In the genomic region with DNA sequence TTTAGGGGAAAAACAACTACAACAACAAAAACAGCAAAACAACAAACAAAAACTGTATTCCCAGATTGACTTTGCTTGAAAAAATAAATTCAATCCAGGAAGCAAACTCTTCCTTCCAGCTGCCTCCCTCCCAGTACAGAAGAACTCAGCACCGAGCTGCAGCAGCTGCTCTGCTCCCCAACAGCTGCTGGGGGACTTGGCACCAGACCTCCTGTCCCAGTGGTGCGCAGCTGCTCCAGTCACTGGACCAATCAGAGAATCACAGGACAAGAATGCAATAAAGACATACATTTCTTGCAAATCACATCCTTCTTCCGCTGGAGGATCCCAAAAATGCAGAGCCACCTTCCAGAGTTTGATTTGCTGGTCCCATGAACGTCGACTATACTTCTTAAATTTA, we compare ENCODE assay signal across 15 cellular contexts. TPM values are rescaled to one million over a fixed set of nuclear protein-coding genes. Genes with fewer than 3 reads are reported as not detected.
A peak's percentile ranks its signal among the peaks of the same experiment; 100 is the strongest.
DNase-seq lines count a peak whose midpoint lies in the region; ATAC-seq and TF ChIP-seq lines count a peak whose summit lies in the region.
"Had no signal": no experiment of that assay in that cellular context is flagged by ENCODE, and none has a peak within 500 bp of the region (broad histone marks: within the 10 kb centered on the region; RNA-seq: fewer than 3 reads in every experiment).

No MANE protein-coding gene starts in this region.

- H3K27ac ChIP-seq in AG04450 (ENCODE audit: low read depth, low read length) = peak overlapping the region; percentile 2
- H3K27ac ChIP-seq in endodermal cell (ENCODE audit: low read depth, low read length) = no peak overlapping the region
- H3K27ac ChIP-seq in osteoblast (ENCODE audit: low read depth, low read length) = no peak overlapping the region
- H3K27ac ChIP-seq: C4-2B had no signal

- H3K4me1 Mint-ChIP-seq in CD14-positive monocyte = peaks cover 8% of the 10 kb centered on the region
- no peaks in the 10 kb centered on the region for H3K4me1 Mint-ChIP-seq in endodermal cell

- H2AFZ ChIP-seq in osteoblast (ENCODE audit: low read length) = no peak overlapping the region

- WGBS in endodermal cell (ENCODE audit: insufficient coverage in 1 of 2, insufficient read length in 1 of 2), 2 experiments = 97 to 100% methylated on average over 2 to 5 of the region's 5 CpGs

- peaks cover 21% of the 10 kb centered on the region for H3K79me2 ChIP-seq in osteoblast (ENCODE audit: insufficient read depth, low read length)

- DNase-seq in AG04450 (ENCODE audit: low read depth, low spot score) (no peak), CD14-positive monocyte (ENCODE audit: low spot score) (no peak), endodermal cell (no peak), osteoblast (ENCODE audit: insufficient read length, low spot score, missing footprints) (peak; percentile 19), DMS53 treated with DMSO at 0.1 percent for 48 hours (lab: John Stamatoyannopoulos, UW; ENCODE audit: unreplicated experiment) (no peak), RPMI8226 (no peak), omental fat pad (ENCODE audit: low spot score) (no peak)
- DNase-seq: COR-L47, DMS79, HCEC 1CT, NCI-H1417, NCI-H2029, NCI-H510A treated with DMSO at 0.1 percent for 48 hours had no signal

- no peak overlapping the region for H3K4me2 ChIP-seq in osteoblast (ENCODE audit: insufficient read depth, low read length)

- H3K27ac Mint-ChIP-seq in CD14-positive monocyte = peak overlapping the region in 5 of 7 donors; percentile 12 to 83 (median 40)
- H3K27ac Mint-ChIP-seq in endodermal cell = peak overlapping the region; percentile 75

- intact Hi-C loops in CD14-positive monocyte (cut with micrococcal nuclease) = loop anchor here in 1 of 2 donors (2.0 kb wide), 1 partner anchor 25 kb away; a partner anchor contains a TSS

- H3K36me3 ChIP-seq in endodermal cell (ENCODE audit: control insufficient read depth, insufficient read depth, low read length) (peaks cover 94% of the 10 kb centered on the region), osteoblast (ENCODE audit: insufficient read depth, low read length) (peaks cover 78% of the 10 kb centered on the region)

- H3K9ac ChIP-seq in endodermal cell (ENCODE audit: extremely low read depth, low read length, poor library complexity, severe bottlenecking) = no peak overlapping the region

- H3K36me3 Mint-ChIP-seq in CD14-positive monocyte (peaks cover 62 to 87% of the 10 kb centered on the region in 2 donors), endodermal cell (ENCODE audit: low read depth) (peaks cover 74% of the 10 kb centered on the region)

- H3K4me1 ChIP-seq in endodermal cell (ENCODE audit: control insufficient read depth, insufficient read depth, low read length) (no peaks in the 10 kb centered on the region), osteoblast (ENCODE audit: insufficient read depth, low read length) (no peaks in the 10 kb centered on the region)

- H3K9me3 Mint-ChIP-seq in CD14-positive monocyte = no peaks in the 10 kb centered on the region
- H3K9me3 Mint-ChIP-seq in endodermal cell = no peaks in the 10 kb centered on the region

- H3K27me3 Mint-ChIP-seq in CD14-positive monocyte (ENCODE audit: low read depth in 3 of 3) (no peaks in the 10 kb centered on the region), endodermal cell (ENCODE audit: insufficient read depth) (no peaks in the 10 kb centered on the region)

- no peak for TF ChIP-seq CTCF in AG04450 (IDR thresholded peaks at IDR 0.05; ENCODE audit: low read depth, low read length)
- TF ChIP-seq CTCF in CD14-positive monocyte (IDR thresholded peaks at IDR 0.05) = no peak
- no peak for TF ChIP-seq CTCF in endodermal cell (conservative IDR thresholded peaks at IDR 0.05)
- no peak for TF ChIP-seq CTCF in osteoblast (IDR thresholded peaks at IDR 0.05; ENCODE audit: extremely low read depth, low read depth, low read length)
- TF ChIP-seq CTCF in omental fat pad (IDR thresholded peaks at IDR 0.05) = no peak

- no peaks in the 10 kb centered on the region for H3K27me3 ChIP-seq in AG04450 (ENCODE audit: control insufficient read depth, insufficient read depth, low read length)
- H3K27me3 ChIP-seq in endodermal cell (ENCODE audit: control insufficient read depth, insufficient read depth, low read length, poor library complexity, severe bottlenecking) = no peaks in the 10 kb centered on the region
- no peaks in the 10 kb centered on the region for H3K27me3 ChIP-seq in osteoblast (ENCODE audit: insufficient read depth, low read length)

- H3K4me3 ChIP-seq in AG04450 (ENCODE audit: low read depth, low read length) (no peak overlapping the region), endodermal cell (ENCODE audit: low read length) (no peak overlapping the region), osteoblast (ENCODE audit: insufficient read depth, low read length) (no peak overlapping the region)

- POLR2A ChIA-PET in AG04450 (lab: Yijun Ruan, JAX) = interaction anchor here (0.6 kb wide), 1 partner anchor 16 kb away, joined by 3 read pairs; no protein-coding TSS in a partner anchor

- CTCF ChIA-PET in AG04450 (lab: Charles Lee) = interaction anchor here (1.7 kb wide), 1 partner anchor 29 kb away, joined by 5 read pairs; no protein-coding TSS in a partner anchor

- H3K9me3 ChIP-seq in AG04450 (ENCODE audit: control insufficient read depth, insufficient read depth, low read length) (no peaks in the 10 kb centered on the region), endodermal cell (ENCODE audit: control insufficient read depth, low read length) (no peaks in the 10 kb centered on the region), osteoblast (ENCODE audit: low read depth, low read length) (no peaks in the 10 kb centered on the region)

- no peak overlapping the region for H3K4me3 Mint-ChIP-seq in CD14-positive monocyte
- H3K4me3 Mint-ChIP-seq in endodermal cell = no peak overlapping the region

- ATAC-seq in omental fat pad (ENCODE audit: low FRiP score) (no peak), GM18870 (IDR thresholded peaks at IDR 0.05; ENCODE audit: unreplicated experiment) (no peak)

- peaks cover 8% of the 10 kb centered on the region for H4K20me1 ChIP-seq in osteoblast (ENCODE audit: insufficient read depth, low read length)

RNA-seq across cellular contexts. Expression of a gene that starts 11.8 kb away (rescaled TPM):
- 1.1 TPM in 2 replicates for polyA plus RNA-seq in AG04450 (2011; rRNA removed)
- 1.3 and 1.8 TPM in 2 replicates for polyA minus RNA-seq in AG04450 (2011; rRNA and poly(A)+ RNA removed)
- under 1 TPM; 0.40 to 0.82 TPM for polyA plus RNA-seq in CD14-positive monocyte
- total RNA-seq in endodermal cell = 1 to 10 TPM; 3.7 to 4.9 TPM
- polyA plus RNA-seq in endodermal cell (2013, experiment 1 of 2) = 3.0 TPM
- 3.6 TPM for polyA plus RNA-seq in endodermal cell (2013, experiment 2 of 2)
- total RNA-seq in osteoblast = 3.8 and 4.3 TPM in 2 replicates
- total RNA-seq in omental fat pad = 10 to 100 TPM in 1 of 4 donors, 1 to 10 TPM in 3; 2.0 to 10.9 (median 5.6) TPM

RNA-seq across cellular contexts. Expression of a gene that starts 16.2 kb away (rescaled TPM):
- polyA plus RNA-seq in AG04450 (2011; rRNA removed) (56.3 and 72.0 TPM in 2 replicates), CD14-positive monocyte (10 to 100 TPM; 59.1 to 63.7 TPM)
- 23.9 and 28.1 TPM in 2 replicates for polyA minus RNA-seq in AG04450 (2011; rRNA and poly(A)+ RNA removed)
- total RNA-seq in endodermal cell (10 to 100 TPM; 52.1 to 60.7 TPM), osteoblast (51.9 and 55.7 TPM in 2 replicates), omental fat pad (10 to 100 TPM; 33.3 to 58.4 (median 40.3) TPM)
- polyA plus RNA-seq in endodermal cell (2013, experiment 1 of 2) = 50.7 TPM
- polyA plus RNA-seq in endodermal cell (2013, experiment 2 of 2) = 48.2 TPM

RNA-seq across cellular contexts. Expression of a gene that starts 25.2 kb away (rescaled TPM):
- polyA plus RNA-seq in AG04450 (2011; rRNA removed) (13.1 and 20.8 TPM in 2 replicates), CD14-positive monocyte (10 to 100 TPM; 22.4 to 24.1 TPM)
- 7.5 and 12.2 TPM in 2 replicates for polyA minus RNA-seq in AG04450 (2011; rRNA and poly(A)+ RNA removed)
- total RNA-seq in endodermal cell (10 to 100 TPM; 33.6 to 41.7 TPM), osteoblast (37.1 and 38.0 TPM in 2 replicates), omental fat pad (10 to 100 TPM; 31.9 to 59.0 (median 43.5) TPM)
- polyA plus RNA-seq in endodermal cell (2013, experiment 1 of 2) = 32.2 TPM
- polyA plus RNA-seq in endodermal cell (2013, experiment 2 of 2) = 32.2 TPM

RNA-seq across cellular contexts. Expression of a gene that starts 25.4 kb away (rescaled TPM):
- 7.0 and 8.5 TPM in 2 replicates for polyA plus RNA-seq in AG04450 (2011; rRNA removed)
- 5.3 and 8.8 TPM in 2 replicates for polyA minus RNA-seq in AG04450 (2011; rRNA and poly(A)+ RNA removed)
- 10 to 100 TPM; 43.7 to 56.6 TPM for polyA plus RNA-seq in CD14-positive monocyte
- 100 to 1,000 TPM; 113 to 182 TPM for total RNA-seq in endodermal cell
- 142 TPM for polyA plus RNA-seq in endodermal cell (2013, experiment 1 of 2)
- polyA plus RNA-seq in endodermal cell (2013, experiment 2 of 2) = 150 TPM
- total RNA-seq in osteoblast = 3.2 and 4.0 TPM in 2 replicates
- 10 to 100 TPM in 2 of 4 donors, 1 to 10 TPM in 2; 6.0 to 25.7 (median 10.0) TPM for total RNA-seq in omental fat pad
